7 cellular contexts compared by ENCODE assay signal in the genomic region with DNA sequence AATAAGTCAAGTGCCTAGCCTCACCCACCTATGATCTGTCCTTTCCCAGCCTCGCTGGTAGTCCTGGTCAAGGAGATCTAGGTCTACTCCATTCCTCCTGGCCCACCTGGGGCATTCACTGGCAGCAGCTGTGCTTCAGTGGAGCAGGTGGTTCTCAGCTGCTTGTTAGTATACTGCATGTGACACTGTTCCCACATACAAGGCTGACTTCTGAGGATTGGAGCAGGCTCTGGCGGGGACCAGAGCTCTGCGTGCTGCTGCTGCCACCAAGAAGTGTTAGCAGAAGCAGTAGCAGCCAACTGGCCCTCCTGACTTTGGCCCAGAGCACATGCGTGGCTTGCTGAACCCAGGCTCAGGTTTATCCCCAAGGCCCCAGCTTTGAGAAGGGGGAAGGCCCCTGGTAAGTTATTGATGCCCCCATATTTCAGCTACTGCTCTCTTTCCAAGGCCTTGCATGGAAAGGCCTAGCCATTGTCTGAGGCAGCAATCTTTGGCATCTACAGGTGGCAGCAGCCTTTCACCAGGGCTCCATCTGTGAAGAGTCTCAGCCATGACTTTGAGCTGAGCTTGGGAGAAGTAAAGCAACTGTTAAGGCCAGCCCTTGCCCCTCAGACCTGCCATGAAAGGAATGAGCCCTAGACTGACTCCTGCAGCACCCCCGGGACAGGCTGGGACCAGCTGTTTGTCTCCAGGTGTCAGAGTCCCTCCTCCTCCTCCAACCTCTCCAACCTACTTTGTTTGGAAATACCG. TPM values are rescaled to one million over a fixed set of nuclear protein-coding genes. Genes with fewer than 3 reads are reported as not detected.
DNase-seq lines count a peak whose midpoint lies in the region; ATAC-seq and TF ChIP-seq lines count a peak whose summit lies in the region.
"Had no signal": no experiment of that assay in that cellular context is flagged by ENCODE, and none has a peak within 500 bp of the region (broad histone marks: within the 10 kb centered on the region; RNA-seq: fewer than 3 reads in every experiment).

No MANE protein-coding gene starts in this region.

- ATAC-seq in left lobe of liver (peak; percentile 5), GM19452 (IDR thresholded peaks at IDR 0.05; ENCODE audit: unreplicated experiment) (no peak)

- CTCF ChIA-PET in activated naive CD4-positive, alpha-beta T cell treated with anti-CD3 and anti-CD28 coated beads for 36 hours (lab: Charles Lee), result interaction anchor here (1.9 kb wide), 1 partner anchor 25 kb away, joined by 7 read pairs; no protein-coding TSS in a partner anchor

- DNase-seq in activated naive CD4-positive, alpha-beta T cell treated with anti-CD3 and anti-CD28 coated beads for 36 hours, result no peak
- no peak for DNase-seq in activated naive CD4-positive, alpha-beta T cell treated with anti-CD3 and anti-CD28 coated beads, Interleukin-2, amount 50 U/mL, for 16 hours
- DNase-seq in left lobe of liver (ENCODE audit: low spot score) (no peak), type B pancreatic cell (ENCODE audit: extremely low spot score, unreplicated experiment) (no peak), NCI-H1930 (lab: John Stamatoyannopoulos, UW) (no peak)
- DNase-seq: activated gamma-delta T cell had no signal

- peaks cover 15% of the 10 kb centered on the region for H3K36me3 Mint-ChIP-seq in activated naive CD4-positive, alpha-beta T cell treated with anti-CD3 and anti-CD28 coated beads for 36 hours (ENCODE audit: low read depth)
- H3K36me3 Mint-ChIP-seq in type B pancreatic cell, result peaks cover 20% of the 10 kb centered on the region

- H3K27ac Mint-ChIP-seq in activated naive CD4-positive, alpha-beta T cell treated with anti-CD3 and anti-CD28 coated beads for 36 hours, result peak overlapping the region; percentile 48
- peak overlapping the region; percentile 83 for H3K27ac Mint-ChIP-seq in type B pancreatic cell

- H3K4me1 Mint-ChIP-seq in activated naive CD4-positive, alpha-beta T cell treated with anti-CD3 and anti-CD28 coated beads for 36 hours (ENCODE audit: low read depth), result peaks cover 75% of the 10 kb centered on the region
- peaks cover 7% of the 10 kb centered on the region for H3K4me1 Mint-ChIP-seq in type B pancreatic cell (ENCODE audit: unreplicated experiment)

- intact Hi-C loops in activated naive CD4-positive, alpha-beta T cell treated with anti-CD3 and anti-CD28 coated beads for 36 hours (cut with micrococcal nuclease), result loop anchor here (5.0 kb wide), 1 partner anchor 287 kb away; no protein-coding TSS in a partner anchor

- no peaks in the 10 kb centered on the region for H3K27me3 Mint-ChIP-seq in activated naive CD4-positive, alpha-beta T cell treated with anti-CD3 and anti-CD28 coated beads for 36 hours (ENCODE audit: low read depth)
- no peaks in the 10 kb centered on the region for H3K27me3 Mint-ChIP-seq in type B pancreatic cell

- H3K9me3 Mint-ChIP-seq in activated naive CD4-positive, alpha-beta T cell treated with anti-CD3 and anti-CD28 coated beads for 36 hours, result no peaks in the 10 kb centered on the region
- no peaks in the 10 kb centered on the region for H3K9me3 Mint-ChIP-seq in type B pancreatic cell

- no peak for TF ChIP-seq CTCF in type B pancreatic cell (conservative IDR thresholded peaks at IDR 0.05)

- H3K4me3 Mint-ChIP-seq in activated naive CD4-positive, alpha-beta T cell treated with anti-CD3 and anti-CD28 coated beads for 36 hours, result no peak overlapping the region
- no peak overlapping the region for H3K4me3 Mint-ChIP-seq in type B pancreatic cell

RNA-seq across cellular contexts. Expression of a gene that starts 26.5 kb away (rescaled TPM):
- total RNA-seq in activated naive CD4-positive, alpha-beta T cell treated with anti-CD3 and anti-CD28 coated beads for 36 hours, result 10 to 100 TPM; 31.2 to 32.6 TPM
- total RNA-seq in left lobe of liver (29.3 TPM), type B pancreatic cell (ENCODE audit: low replicate concordance) (58.2 and 80.8 TPM in 2 replicates)

RNA-seq across cellular contexts. Expression of a gene that starts 26.9 kb away (rescaled TPM):
- 1 to 10 TPM; 7.3 to 7.6 TPM for total RNA-seq in activated naive CD4-positive, alpha-beta T cell treated with anti-CD3 and anti-CD28 coated beads for 36 hours
- total RNA-seq in left lobe of liver (9.4 TPM), type B pancreatic cell (ENCODE audit: low replicate concordance) (14.9 and 16.1 TPM in 2 replicates)

RNA-seq across cellular contexts. Expression of a gene that starts 45.1 kb away (rescaled TPM):
- not detected for total RNA-seq in activated naive CD4-positive, alpha-beta T cell treated with anti-CD3 and anti-CD28 coated beads for 36 hours
- total RNA-seq in left lobe of liver (1,408 TPM), type B pancreatic cell (ENCODE audit: low replicate concordance) (9.5 and 12.1 TPM in 2 replicates)

RNA-seq across cellular contexts. Expression of a gene that starts 56.5 kb away (rescaled TPM):
- total RNA-seq in activated naive CD4-positive, alpha-beta T cell treated with anti-CD3 and anti-CD28 coated beads for 36 hours, result 10 to 100 TPM; 54.7 to 55.6 TPM
- total RNA-seq in left lobe of liver (43.0 TPM), type B pancreatic cell (ENCODE audit: low replicate concordance) (67.3 and 67.7 TPM in 2 replicates)

RNA-seq across cellular contexts. Expression of a gene that starts 56.9 kb away (rescaled TPM):
- 1 to 10 TPM; 2.8 to 3.1 TPM for total RNA-seq in activated naive CD4-positive, alpha-beta T cell treated with anti-CD3 and anti-CD28 coated beads for 36 hours
- total RNA-seq in left lobe of liver (2.8 TPM), type B pancreatic cell (ENCODE audit: low replicate concordance) (8.5 and 8.7 TPM in 2 replicates)

Comparison
In these comparisons a context has a peak if more than half of its experiments do, and no peak if none do; other contexts are left out.
1. RNA of a gene that starts 45.1 kb away (total RNA-seq): 1,408 TPM in left lobe of liver (single experiment); 9.5 to 12.1 TPM in type B pancreatic cell and not detected in activated naive CD4-positive, alpha-beta T cell treated with anti-CD3 and anti-CD28 coated beads for 36 hours; every median in the first group is over 100 times any median in the second.